18 cellular contexts compared by ENCODE assay signal in the genomic region with DNA sequence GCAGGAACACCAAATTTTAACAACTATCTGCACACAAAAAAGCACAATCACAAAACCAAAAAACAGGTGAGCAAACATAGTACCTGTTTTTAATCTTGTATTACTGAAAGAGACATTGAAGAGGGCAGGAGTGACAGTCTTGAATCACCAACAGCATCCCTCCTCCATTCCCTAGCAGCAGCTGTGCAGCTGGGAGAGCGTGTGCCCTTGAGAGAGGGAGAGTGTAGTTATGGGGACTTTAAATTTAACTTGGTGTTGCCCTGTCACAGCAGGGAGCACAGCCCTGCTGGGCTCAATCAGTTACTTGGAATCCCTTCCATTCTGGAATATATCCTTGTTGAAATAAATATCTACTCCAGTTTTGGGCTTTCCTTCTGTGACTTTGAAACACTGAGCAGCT.
"Had no signal": no experiment of that assay in that cellular context is flagged by ENCODE, and none has a peak within 500 bp of the region (broad histone marks: within the 10 kb centered on the region; RNA-seq: fewer than 3 reads in every experiment).

No MANE protein-coding gene starts in this region.

- DNase-seq: activated CD4-positive, alpha-beta T cell treated with anti-CD3 and anti-CD28 coated beads, Interleukin-2, amount 10 ng/mL, durations not matched to agents 24 days and 14 days; activated CD8-positive, alpha-beta memory T cell treated with anti-CD3 and anti-CD28 coated beads, Interleukin-2, amount 50 U/mL, for 48 hours; activated effector memory CD4-positive, alpha-beta T cell treated with anti-CD3 and anti-CD28 coated beads, Interleukin-2, amount 50 U/mL, for 16 hours; activated naive CD4-positive, alpha-beta T cell treated with anti-CD3 and anti-CD28 coated beads, Interleukin-2, amount 50 U/mL, for 16 hours; activated T-cell treated with anti-CD3 and anti-CD28 coated beads, Interleukin-2, amount 50 U/mL, for 72 hours; aorta; brain microvascular endothelial cell; central memory CD4-positive, alpha-beta T cell; dorsolateral prefrontal cortex; foreskin keratinocyte; hippocampal formation; midbrain; nephron progenitor cell; nucleus accumbens; posterior cingulate gyrus; spleen; stimulated activated CD4-positive, alpha-beta T cell treated with anti-CD3 and anti-CD28 coated beads, Interleukin-4, amount 100 ng/mL, for 4 hours; upper lobe of left lung had no signal
